ENCODE assay signal across 2 cellular contexts in the genomic region with DNA sequence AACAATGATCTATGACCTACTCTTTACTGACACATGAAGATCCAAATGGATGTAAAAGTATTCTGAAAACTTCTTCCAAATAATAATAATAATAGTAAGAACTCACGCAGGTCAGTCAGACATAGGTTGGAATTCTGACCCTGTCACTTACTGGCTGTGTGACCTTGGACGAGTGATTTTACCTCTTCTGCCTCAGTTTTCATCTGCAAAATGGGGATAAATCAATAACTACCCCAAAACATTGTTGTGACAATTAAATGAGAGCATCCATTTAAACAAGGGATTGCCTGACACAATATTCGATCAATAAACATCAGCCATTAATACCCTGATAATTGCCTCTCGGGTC.
TF ChIP-seq lines count a peak whose summit lies in the region.

No MANE protein-coding gene starts in this region.

TF ChIP-seq in SK-N-SH, 30 proteins besides CTCF, POLR2A, EP300 and RAD21:
- TF ChIP-seq, protein P1, sequence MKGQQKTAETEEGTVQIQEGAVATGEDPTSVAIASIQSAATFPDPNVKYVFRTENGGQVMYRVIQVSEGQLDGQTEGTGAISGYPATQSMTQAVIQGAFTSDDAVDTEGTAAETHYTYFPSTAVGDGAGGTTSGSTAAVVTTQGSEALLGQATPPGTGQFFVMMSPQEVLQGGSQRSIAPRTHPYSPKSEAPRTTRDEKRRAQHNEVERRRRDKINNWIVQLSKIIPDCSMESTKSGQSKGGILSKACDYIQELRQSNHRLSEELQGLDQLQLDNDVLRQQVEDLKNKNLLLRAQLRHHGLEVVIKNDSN (IDR thresholded peaks at IDR 0.05; ENCODE audit: borderline replicate concordance, low read depth) = no peak
- TF ChIP-seq, protein P2, sequence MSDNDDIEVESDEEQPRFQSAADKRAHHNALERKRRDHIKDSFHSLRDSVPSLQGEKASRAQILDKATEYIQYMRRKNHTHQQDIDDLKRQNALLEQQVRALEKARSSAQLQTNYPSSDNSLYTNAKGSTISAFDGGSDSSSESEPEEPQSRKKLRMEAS (IDR thresholded peaks at IDR 0.05; ENCODE audit: low read depth) = no peak
- TF ChIP-seq JUND (IDR thresholded peaks at IDR 0.05) = no peak
- TF ChIP-seq, protein P3, sequence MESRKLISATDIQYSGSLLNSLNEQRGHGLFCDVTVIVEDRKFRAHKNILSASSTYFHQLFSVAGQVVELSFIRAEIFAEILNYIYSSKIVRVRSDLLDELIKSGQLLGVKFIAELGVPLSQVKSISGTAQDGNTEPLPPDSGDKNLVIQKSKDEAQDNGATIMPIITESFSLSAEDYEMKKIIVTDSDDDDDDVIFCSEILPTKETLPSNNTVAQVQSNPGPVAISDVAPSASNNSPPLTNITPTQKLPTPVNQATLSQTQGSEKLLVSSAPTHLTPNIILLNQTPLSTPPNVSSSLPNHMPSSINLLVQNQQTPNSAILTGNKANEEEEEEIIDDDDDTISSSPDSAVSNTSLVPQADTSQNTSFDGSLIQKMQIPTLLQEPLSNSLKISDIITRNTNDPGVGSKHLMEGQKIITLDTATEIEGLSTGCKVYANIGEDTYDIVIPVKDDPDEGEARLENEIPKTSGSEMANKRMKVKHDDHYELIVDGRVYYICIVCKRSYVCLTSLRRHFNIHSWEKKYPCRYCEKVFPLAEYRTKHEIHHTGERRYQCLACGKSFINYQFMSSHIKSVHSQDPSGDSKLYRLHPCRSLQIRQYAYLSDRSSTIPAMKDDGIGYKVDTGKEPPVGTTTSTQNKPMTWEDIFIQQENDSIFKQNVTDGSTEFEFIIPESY (IDR thresholded peaks at IDR 0.05; ENCODE audit: borderline replicate concordance, low read depth) = no peak
- no peak for TF ChIP-seq TCF12 (IDR thresholded peaks at IDR 0.05)
- no peak for TF ChIP-seq TEAD4 (IDR thresholded peaks at IDR 0.05; ENCODE audit: borderline replicate concordance, insufficient read depth)
- TF ChIP-seq EZH2phosphoT487 (IDR thresholded peaks at IDR 0.05; ENCODE audit: borderline replicate concordance, low read depth) = no peak
- TF ChIP-seq, protein P4, sequence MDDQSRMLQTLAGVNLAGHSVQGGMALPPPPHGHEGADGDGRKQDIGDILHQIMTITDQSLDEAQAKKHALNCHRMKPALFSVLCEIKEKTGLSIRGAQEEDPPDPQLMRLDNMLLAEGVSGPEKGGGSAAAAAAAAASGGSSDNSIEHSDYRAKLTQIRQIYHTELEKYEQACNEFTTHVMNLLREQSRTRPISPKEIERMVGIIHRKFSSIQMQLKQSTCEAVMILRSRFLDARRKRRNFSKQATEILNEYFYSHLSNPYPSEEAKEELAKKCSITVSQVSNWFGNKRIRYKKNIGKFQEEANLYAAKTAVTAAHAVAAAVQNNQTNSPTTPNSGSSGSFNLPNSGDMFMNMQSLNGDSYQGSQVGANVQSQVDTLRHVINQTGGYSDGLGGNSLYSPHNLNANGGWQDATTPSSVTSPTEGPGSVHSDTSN (IDR thresholded peaks at IDR 0.05) = no peak
- TF ChIP-seq GABPA (IDR thresholded peaks at IDR 0.05; ENCODE audit: low read depth) = no peak
- no peak for TF ChIP-seq FOXM1 (IDR thresholded peaks at IDR 0.05; ENCODE audit: low read depth)

TF ChIP-seq in SK-N-SH treated with all-trans-retinoic acid at 6 μM for 48 hours, 23 proteins besides CTCF, POLR2A, EP300 and RAD21:
- TF ChIP-seq ARNTL (CRISPR knock-in tag; IDR thresholded peaks at IDR 0.05; ENCODE audit: borderline replicate concordance, low read depth) (no peak), OSR1 (CRISPR knock-in tag; IDR thresholded peaks at IDR 0.05) (no peak), ZNF70 (CRISPR knock-in tag; IDR thresholded peaks at IDR 0.05) (no peak), TCF4 (CRISPR knock-in tag; IDR thresholded peaks at IDR 0.05; ENCODE audit: borderline replicate concordance) (no peak), ZC3H10 (CRISPR knock-in tag; IDR thresholded peaks at IDR 0.05) (no peak)
- TF ChIP-seq, protein P5, sequence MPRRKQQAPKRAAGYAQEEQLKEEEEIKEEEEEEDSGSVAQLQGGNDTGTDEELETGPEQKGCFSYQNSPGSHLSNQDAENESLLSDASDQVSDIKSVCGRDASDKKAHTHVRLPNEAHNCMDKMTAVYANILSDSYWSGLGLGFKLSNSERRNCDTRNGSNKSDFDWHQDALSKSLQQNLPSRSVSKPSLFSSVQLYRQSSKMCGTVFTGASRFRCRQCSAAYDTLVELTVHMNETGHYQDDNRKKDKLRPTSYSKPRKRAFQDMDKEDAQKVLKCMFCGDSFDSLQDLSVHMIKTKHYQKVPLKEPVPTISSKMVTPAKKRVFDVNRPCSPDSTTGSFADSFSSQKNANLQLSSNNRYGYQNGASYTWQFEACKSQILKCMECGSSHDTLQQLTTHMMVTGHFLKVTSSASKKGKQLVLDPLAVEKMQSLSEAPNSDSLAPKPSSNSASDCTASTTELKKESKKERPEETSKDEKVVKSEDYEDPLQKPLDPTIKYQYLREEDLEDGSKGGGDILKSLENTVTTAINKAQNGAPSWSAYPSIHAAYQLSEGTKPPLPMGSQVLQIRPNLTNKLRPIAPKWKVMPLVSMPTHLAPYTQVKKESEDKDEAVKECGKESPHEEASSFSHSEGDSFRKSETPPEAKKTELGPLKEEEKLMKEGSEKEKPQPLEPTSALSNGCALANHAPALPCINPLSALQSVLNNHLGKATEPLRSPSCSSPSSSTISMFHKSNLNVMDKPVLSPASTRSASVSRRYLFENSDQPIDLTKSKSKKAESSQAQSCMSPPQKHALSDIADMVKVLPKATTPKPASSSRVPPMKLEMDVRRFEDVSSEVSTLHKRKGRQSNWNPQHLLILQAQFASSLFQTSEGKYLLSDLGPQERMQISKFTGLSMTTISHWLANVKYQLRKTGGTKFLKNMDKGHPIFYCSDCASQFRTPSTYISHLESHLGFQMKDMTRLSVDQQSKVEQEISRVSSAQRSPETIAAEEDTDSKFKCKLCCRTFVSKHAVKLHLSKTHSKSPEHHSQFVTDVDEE (CRISPR knock-in tag; IDR thresholded peaks at IDR 0.05) = no peak
- TF ChIP-seq, protein P6, sequence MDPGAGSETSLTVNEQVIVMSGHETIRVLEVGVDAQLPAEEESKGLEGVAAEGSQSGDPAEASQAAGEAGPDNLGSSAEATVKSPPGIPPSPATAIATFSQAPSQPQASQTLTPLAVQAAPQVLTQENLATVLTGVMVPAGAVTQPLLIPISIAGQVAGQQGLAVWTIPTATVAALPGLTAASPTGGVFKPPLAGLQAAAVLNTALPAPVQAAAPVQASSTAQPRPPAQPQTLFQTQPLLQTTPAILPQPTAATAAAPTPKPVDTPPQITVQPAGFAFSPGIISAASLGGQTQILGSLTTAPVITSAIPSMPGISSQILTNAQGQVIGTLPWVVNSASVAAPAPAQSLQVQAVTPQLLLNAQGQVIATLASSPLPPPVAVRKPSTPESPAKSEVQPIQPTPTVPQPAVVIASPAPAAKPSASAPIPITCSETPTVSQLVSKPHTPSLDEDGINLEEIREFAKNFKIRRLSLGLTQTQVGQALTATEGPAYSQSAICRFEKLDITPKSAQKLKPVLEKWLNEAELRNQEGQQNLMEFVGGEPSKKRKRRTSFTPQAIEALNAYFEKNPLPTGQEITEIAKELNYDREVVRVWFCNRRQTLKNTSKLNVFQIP (CRISPR knock-in tag; IDR thresholded peaks at IDR 0.05; ENCODE audit: borderline replicate concordance, low read depth) = no peak
TF ChIP-seq in SK-N-SH treated with all-trans-retinoic acid at 6 μM for 48 hours: peak in this region for 0.
